In the genomic region with DNA sequence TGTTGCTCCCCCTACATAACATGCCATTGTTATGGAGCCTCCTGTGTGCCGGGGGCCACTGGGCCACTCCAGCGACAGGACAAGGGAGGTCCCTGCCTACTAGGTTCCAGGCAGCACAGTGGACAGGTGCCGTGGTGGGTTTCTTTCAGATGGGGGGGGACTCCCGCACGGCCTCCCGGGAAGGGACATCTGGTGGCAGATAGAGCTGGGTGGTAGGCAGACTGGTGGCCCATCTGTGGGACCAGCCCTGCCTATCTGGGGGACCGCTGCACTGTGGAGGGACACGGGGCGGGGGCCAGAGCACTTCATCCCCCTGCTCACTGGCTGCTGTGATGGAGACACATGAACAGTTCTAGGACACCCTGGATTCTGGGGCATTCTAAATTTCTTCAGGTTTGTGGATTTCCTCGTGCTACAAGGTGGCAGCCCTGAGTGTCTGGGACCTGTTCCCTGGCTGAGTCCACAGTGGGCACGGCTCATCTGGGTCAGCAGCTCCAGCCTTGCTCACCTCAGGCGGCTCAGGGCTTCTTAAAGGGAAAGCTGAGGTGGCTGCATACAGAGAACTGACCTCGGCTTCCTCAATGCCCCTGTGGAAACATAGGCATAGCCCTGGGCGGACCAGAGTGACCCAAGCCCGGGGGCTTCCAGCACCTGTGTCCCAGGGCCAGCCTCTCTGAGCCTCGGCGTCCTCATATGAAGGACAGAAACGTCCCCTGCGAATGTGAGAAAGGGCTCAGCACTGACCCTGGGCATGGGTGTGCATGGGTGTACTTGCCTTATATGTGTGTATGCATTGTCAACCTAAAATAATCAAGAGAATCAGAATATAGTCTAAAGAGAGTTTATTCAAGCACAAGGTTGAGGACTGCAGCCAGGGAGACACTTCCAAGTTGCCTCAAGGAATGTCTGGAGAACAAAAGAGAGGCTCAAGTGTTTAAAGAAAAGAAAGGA, we compare ENCODE assay signal across 1 cellular context.
TF ChIP-seq lines count a peak whose summit lies in the region.

No MANE protein-coding gene starts in this region.

TF ChIP-seq in IMR-90, 13 proteins besides CTCF, POLR2A, EP300 and RAD21:
- TF ChIP-seq RCOR1 (IDR thresholded peaks at IDR 0.05; ENCODE audit: insufficient replicate concordance, low read length) (no peak), SMC3 (IDR thresholded peaks at IDR 0.05; ENCODE audit: low read depth, low read length) (no peak)
